9 cellular contexts compared by ENCODE assay signal in the genomic region with DNA sequence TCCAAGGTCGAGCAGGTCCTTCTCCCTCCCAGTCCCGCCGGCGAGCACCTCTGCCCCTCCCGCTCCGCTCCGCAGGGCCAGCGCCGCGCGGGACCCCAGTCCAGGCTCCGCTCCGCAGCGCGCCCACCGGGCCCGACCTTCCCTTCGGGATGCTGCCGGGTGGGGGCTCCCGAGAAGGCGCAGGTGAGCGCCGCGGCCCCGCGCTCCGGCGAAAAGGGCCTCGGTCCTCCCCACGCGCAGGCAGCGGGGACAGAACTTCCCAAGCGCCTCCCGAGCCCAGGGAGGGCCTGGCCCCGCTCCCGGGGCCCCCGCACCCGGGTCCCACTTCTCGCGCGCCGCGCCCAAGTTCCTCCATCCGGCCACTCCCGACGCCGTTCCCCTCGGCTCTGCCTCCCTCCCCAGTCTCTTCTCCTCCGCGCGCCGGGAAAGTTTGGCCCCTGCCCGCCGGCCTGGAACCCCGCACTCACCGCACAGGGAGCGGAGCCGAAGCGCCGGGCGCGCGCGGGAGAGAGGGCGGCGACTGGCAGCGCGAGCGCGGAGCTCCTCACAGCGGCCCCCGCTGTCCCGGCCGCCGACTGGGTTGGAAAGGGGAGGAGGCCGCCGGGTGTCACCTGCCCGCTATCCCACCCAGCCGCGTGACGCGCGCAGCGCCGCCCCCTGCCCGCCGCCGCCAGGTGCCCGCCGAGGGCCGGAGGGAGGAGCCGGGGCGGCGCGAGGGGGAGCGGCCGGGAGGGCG. TPM values are rescaled to one million over a fixed set of nuclear protein-coding genes. Genes with fewer than 3 reads are reported as not detected.
DNase-seq lines count a peak whose midpoint lies in the region; ATAC-seq and TF ChIP-seq lines count a peak whose summit lies in the region.
"Had no signal": no experiment of that assay in that cellular context is flagged by ENCODE, and none has a peak within 500 bp of the region (broad histone marks: within the 10 kb centered on the region; RNA-seq: fewer than 3 reads in every experiment).

Gene ELOVL7 (minus strand): TSS at position 577 of the 736 bp plus-strand sequence. CDS start 56,872 bp downstream, outside the sequence.

- no peaks in the 10 kb centered on the region for H3K36me3 ChIP-seq in OCI-LY7 (ENCODE audit: insufficient read depth, low read length)
- no peaks in the 10 kb centered on the region for H3K36me3 ChIP-seq in rectal smooth muscle tissue (ENCODE audit: control insufficient read depth, insufficient read depth, low read length)

- DNase-seq in DMS79 treated with DMSO at 0.1 percent for 48 hours (lab: John Stamatoyannopoulos, UW) (peak; percentile 39), HK-2 (ENCODE audit: unreplicated experiment) (peak; percentile 73), OCI-LY7 (ENCODE audit: low spot score) (no peak), hepatic stellate cell (ENCODE audit: low spot score) (peak; percentile 22), inferior parietal cortex (ENCODE audit: extremely low spot score) (no peak)
- DNase-seq in activated naive CD8-positive, alpha-beta T cell treated with anti-CD3 and anti-CD28 coated beads, Interleukin-2, amount 50 U/mL, for 24 hours, result peak; percentile 61

- no peak within 1 kb of the TSS for H3K27ac Mint-ChIP-seq in activated naive CD8-positive, alpha-beta T cell treated with anti-CD3 and anti-CD28 coated beads, Interleukin-2, amount 50 U/mL, for 24 hours

- no peak within 1 kb of the TSS for H3K27ac ChIP-seq in OCI-LY7 (ENCODE audit: low read depth, low read length, poor library complexity, severe bottlenecking)
- H3K27ac ChIP-seq in rectal smooth muscle tissue (ENCODE audit: low read depth, low read length), result no peak within 1 kb of the TSS

- CTCF ChIA-PET in OCI-LY7 (lab: Charles Lee; ENCODE audit: unreplicated experiment), result no interaction called here

- no peaks in the 10 kb centered on the region for H3K9me3 Mint-ChIP-seq in activated naive CD8-positive, alpha-beta T cell treated with anti-CD3 and anti-CD28 coated beads, Interleukin-2, amount 50 U/mL, for 24 hours

- ATAC-seq in GM21367 (IDR thresholded peaks at IDR 0.05; ENCODE audit: unreplicated experiment), result peak; percentile 91
- peak; percentile 87 for ATAC-seq in activated naive CD8-positive, alpha-beta T cell treated with anti-CD3 and anti-CD28 coated beads, Interleukin-2, amount 50 U/mL, for 24 hours

- POLR2A ChIA-PET in OCI-LY7 (lab: Charles Lee), result no interaction called here

- H4K20me1 ChIP-seq in OCI-LY7 (ENCODE audit: insufficient read depth, low read length), result no peaks in the 10 kb centered on the region

- no peaks in the 10 kb centered on the region for H3K9me3 ChIP-seq in OCI-LY7 (ENCODE audit: low read length)

- intact Hi-C loops in OCI-LY7 (cut with micrococcal nuclease; ENCODE audit: unreplicated experiment), result no loop called here

- peak within 1 kb of the TSS; percentile 74 for H3K4me3 Mint-ChIP-seq in activated naive CD8-positive, alpha-beta T cell treated with anti-CD3 and anti-CD28 coated beads, Interleukin-2, amount 50 U/mL, for 24 hours

- no peak for TF ChIP-seq CTCF in OCI-LY7 (conservative IDR thresholded peaks at IDR 0.05; ENCODE audit: low read length)

- H3K9me2 ChIP-seq in OCI-LY7 (ENCODE audit: insufficient read depth, low read length), result no peaks in the 10 kb centered on the region

- no peak within 1 kb of the TSS for H3K9ac ChIP-seq in rectal smooth muscle tissue (ENCODE audit: low read length)

- no peak within 1 kb of the TSS for H2AFZ ChIP-seq in OCI-LY7 (ENCODE audit: low read length)

- H3K4me1 ChIP-seq in OCI-LY7 (ENCODE audit: insufficient read depth, low read length, poor library complexity, severe bottlenecking) (no peaks in the 10 kb centered on the region), rectal smooth muscle tissue (ENCODE audit: control insufficient read depth, insufficient read depth, low read length) (peaks cover 3% of the 10 kb centered on the region)

- H3K27me3 Mint-ChIP-seq in activated naive CD8-positive, alpha-beta T cell treated with anti-CD3 and anti-CD28 coated beads, Interleukin-2, amount 50 U/mL, for 24 hours, result peaks cover 54% of the 10 kb centered on the region

- peaks cover 8% of the 10 kb centered on the region for H3K27me3 ChIP-seq in rectal smooth muscle tissue (ENCODE audit: control insufficient read depth, insufficient read depth, low read length)

- H3K4me3 ChIP-seq in OCI-LY7 (ENCODE audit: low read depth, low read length, poor library complexity, severe bottlenecking) (no peak within 1 kb of the TSS), rectal smooth muscle tissue (ENCODE audit: low read length) (peak within 1 kb of the TSS; percentile 82)

- no peaks in the 10 kb centered on the region for H3K36me3 Mint-ChIP-seq in activated naive CD8-positive, alpha-beta T cell treated with anti-CD3 and anti-CD28 coated beads, Interleukin-2, amount 50 U/mL, for 24 hours (ENCODE audit: low read depth)

- no TSS peak for BruUV-seq in OCI-LY7 (replicated peaks; lab: Mats Ljungman, UMichigan)

- peak within 1 kb of the TSS; percentile 20; the same call in 1 of the 2 replicates for H3K4me2 ChIP-seq in OCI-LY7 (ENCODE audit: low read length)

- peaks cover 11% of the 10 kb centered on the region for H3K4me1 Mint-ChIP-seq in activated naive CD8-positive, alpha-beta T cell treated with anti-CD3 and anti-CD28 coated beads, Interleukin-2, amount 50 U/mL, for 24 hours

- no peaks in the 10 kb centered on the region for H3K79me2 ChIP-seq in OCI-LY7 (ENCODE audit: insufficient read depth, low read depth, low read length)

RNA-seq across cellular contexts. Expression of gene ELOVL7, which starts in this region (rescaled TPM):
- total RNA-seq in OCI-LY7 (2014; rRNA removed; shearing (Covaris generic)), result 0.03 TPM in 1 of 2 replicates, not detected in the other
- total RNA-seq in OCI-LY7 (2022), result not detected in 2 replicates
- total RNA-seq: glomerular endothelial cell had no signal

Comparison
In these comparisons a context has a peak if more than half of its experiments do, and no peak if none do; other contexts are left out.
1. DNase-seq: peak in DMS79 treated with DMSO at 0.1 percent for 48 hours (single experiment), HK-2 (single experiment), activated naive CD8-positive, alpha-beta T cell treated with anti-CD3 and anti-CD28 coated beads, Interleukin-2, amount 50 U/mL, for 24 hours (single experiment) and hepatic stellate cell (single experiment); none in OCI-LY7 (single experiment) and inferior parietal cortex (single experiment).